In genomic region chr1:212233321-212233720, GRCh38 we compare ENCODE assay signal across 31 cellular contexts. TPM values are rescaled to one million over a fixed set of nuclear protein-coding genes. Genes with fewer than 3 reads are reported as not detected.
DNase-seq lines count a peak whose midpoint lies in the region; ATAC-seq and TF ChIP-seq lines count a peak whose summit lies in the region.
"Had no signal": no experiment of that assay in that cellular context is flagged by ENCODE, and none has a peak within 500 bp of the region (broad histone marks: within the 10 kb centered on the region; RNA-seq: fewer than 3 reads in every experiment).

No MANE protein-coding gene starts in this region.

- ATAC-seq in T-helper 17 cell (no peak), heart left ventricle (peak in 3 of 4 donors; percentile 38 to 60 (median 49)), GM18907 (IDR thresholded peaks at IDR 0.05; ENCODE audit: unreplicated experiment) (no peak)
- ATAC-seq in naive thymus-derived CD4-positive, alpha-beta T cell: no peak
- ATAC-seq: foreskin keratinocyte; GM12878; stimulated activated naive CD8-positive, alpha-beta T cell treated with anti-CD3 and anti-CD28 coated beads, Interleukin-15, Interleukin-2, amounts not matched to agents 100 U/mL and 50 U/mL, for 24 hours had no signal

- peak overlapping the region in 11 of 12 donors; percentile 18 to 88 (median 80) for H3K27ac ChIP-seq in heart left ventricle
- no peak overlapping the region for H3K27ac ChIP-seq in naive thymus-derived CD4-positive, alpha-beta T cell (ENCODE audit: low read depth, low read length)
- H3K27ac ChIP-seq: dorsolateral prefrontal cortex, foreskin keratinocyte, thoracic aorta had no signal

- H3K27me3 Mint-ChIP-seq in T-helper 17 cell (no peaks in the 10 kb centered on the region), osteocyte (ENCODE audit: unreplicated experiment) (peaks cover 6% of the 10 kb centered on the region)
- H3K27me3 Mint-ChIP-seq in naive thymus-derived CD4-positive, alpha-beta T cell: no peaks in the 10 kb centered on the region
- H3K27me3 Mint-ChIP-seq: CD4-positive, alpha-beta memory T cell had no signal

- CTCF ChIA-PET in naive thymus-derived CD4-positive, alpha-beta T cell (lab: Charles Lee): no interaction called here

- no peaks in the 10 kb centered on the region for H3K9me3 ChIP-seq in T-helper 17 cell (ENCODE audit: control insufficient read depth, low read length, poor library complexity, severe bottlenecking)
- no peaks in the 10 kb centered on the region for H3K9me3 ChIP-seq in heart left ventricle
- H3K9me3 ChIP-seq in naive thymus-derived CD4-positive, alpha-beta T cell (ENCODE audit: control insufficient read depth in 2 of 3, low read length in 3 of 3): no peaks in the 10 kb centered on the region
- H3K9me3 ChIP-seq: esophagus muscularis mucosa, thoracic aorta had no signal

- no peaks in the 10 kb centered on the region for H3K27me3 ChIP-seq in heart left ventricle
- no peaks in the 10 kb centered on the region for H3K27me3 ChIP-seq in naive thymus-derived CD4-positive, alpha-beta T cell (ENCODE audit: control insufficient read depth in 2 of 2, insufficient read depth in 2 of 2, low read length in 2 of 2)
- H3K27me3 ChIP-seq: dorsolateral prefrontal cortex, esophagus muscularis mucosa had no signal

- TF ChIP-seq CTCF in heart left ventricle (IDR thresholded peaks at IDR 0.05) (no peak), osteocyte (IDR thresholded peaks at IDR 0.05) (no peak)

- H3K9me3 Mint-ChIP-seq in osteocyte (ENCODE audit: unreplicated experiment): no peaks in the 10 kb centered on the region
- H3K9me3 Mint-ChIP-seq in naive thymus-derived CD4-positive, alpha-beta T cell: peaks cover 0 to 1% (median 0%) of the 10 kb centered on the region in 11 donors
- H3K9me3 Mint-ChIP-seq: nephron; T-helper 2 cell treated with Interferon-gamma antibody and Interleukin-4, amounts not matched to agents 5 μg/mL and 100 μg/mL, for 36 hours had no signal

- no peaks in the 10 kb centered on the region for H3K36me3 ChIP-seq in heart left ventricle
- no peaks in the 10 kb centered on the region for H3K36me3 ChIP-seq in naive thymus-derived CD4-positive, alpha-beta T cell (ENCODE audit: control insufficient read depth in 2 of 3, insufficient read depth in 3 of 3, low read length in 3 of 3)
- H3K36me3 ChIP-seq: esophagus muscularis mucosa, thoracic aorta had no signal

- H3K36me3 Mint-ChIP-seq in T-helper 17 cell (ENCODE audit: low read depth) (no peaks in the 10 kb centered on the region), osteocyte (ENCODE audit: unreplicated experiment) (no peaks in the 10 kb centered on the region)
- peaks cover 0 to 3% (median 0%) of the 10 kb centered on the region in 5 donors for H3K36me3 Mint-ChIP-seq in naive thymus-derived CD4-positive, alpha-beta T cell
- H3K36me3 Mint-ChIP-seq: CD4-positive, alpha-beta memory T cell had no signal

- H3K4me3 Mint-ChIP-seq in T-helper 17 cell (no peak overlapping the region), osteocyte (ENCODE audit: unreplicated experiment) (no peak overlapping the region)
- H3K4me3 Mint-ChIP-seq in naive thymus-derived CD4-positive, alpha-beta T cell: no peak overlapping the region
- H3K4me3 Mint-ChIP-seq: CD4-positive, alpha-beta memory T cell; nephron; T-helper 2 cell treated with Interferon-gamma antibody and Interleukin-4, amounts not matched to agents 5 μg/mL and 100 μg/mL, for 36 hours had no signal

- POLR2A ChIA-PET in naive thymus-derived CD4-positive, alpha-beta T cell (lab: Charles Lee): no interaction called here

- no peak for TF ChIP-seq POLR2A in heart left ventricle (IDR thresholded peaks at IDR 0.05)

- DNase-seq in EH (ENCODE audit: low read depth) (peak; percentile 18), T-helper 17 cell (no peak), heart left ventricle (no peak), osteocyte (ENCODE audit: extremely low spot score, unreplicated experiment) (no peak), DMS 273 (lab: John Stamatoyannopoulos, UW; ENCODE audit: unreplicated experiment) (no peak), activated gamma-delta T cell (lab: John Stamatoyannopoulos, UW) (no peak)
- DNase-seq in naive thymus-derived CD4-positive, alpha-beta T cell: no peak
- DNase-seq: activated CD8-positive, alpha-beta memory T cell treated with anti-CD3 and anti-CD28 coated beads for 24 hours; activated effector memory CD4-positive, alpha-beta T cell treated with Interleukin-2 at 50 U/mL for 16 hours; activated T-cell treated with anti-CD3 and anti-CD28 coated beads for 4 hours; CD4-positive, alpha-beta memory T cell; DMS 273 treated with DMSO at 0.1 percent for 48 hours; dorsolateral prefrontal cortex; EL; foreskin keratinocyte; KG1; kidney glomerular epithelial cell; NCI-H1417; NCI-H2029 treated with DMSO at 0.1 percent for 48 hours; NCI-H526; SHP77; small intestine; stimulated activated CD4-positive, alpha-beta T cell treated with anti-CD3 and anti-CD28 coated beads, Interleukin-1b, Interleukin-23, amount 100 ng/mL, for 48 hours; stimulated activated naive CD8-positive, alpha-beta T cell treated with anti-CD3 and anti-CD28 coated beads, Interleukin-15, Interleukin-2, amounts not matched to agents 100 U/mL and 50 U/mL, for 24 hours had no signal

- H3K4me1 ChIP-seq in heart left ventricle: peaks cover 3 to 46% (median 21%) of the 10 kb centered on the region in 12 donors
- peaks cover 0 to 8% of the 10 kb centered on the region in 2 donors for H3K4me1 ChIP-seq in naive thymus-derived CD4-positive, alpha-beta T cell (ENCODE audit: control insufficient read depth in 2 of 2, insufficient read depth in 2 of 2, low read length in 2 of 2)

- no peak overlapping the region for H3K4me3 ChIP-seq in heart left ventricle
- no peak overlapping the region for H3K4me3 ChIP-seq in naive thymus-derived CD4-positive, alpha-beta T cell (ENCODE audit: low read length)
- H3K4me3 ChIP-seq: dorsolateral prefrontal cortex, esophagus muscularis mucosa, GM12878, lung, thoracic aorta had no signal

- peaks cover 13% of the 10 kb centered on the region for H3K4me1 Mint-ChIP-seq in T-helper 17 cell
- peaks cover 24% of the 10 kb centered on the region for H3K4me1 Mint-ChIP-seq in osteocyte (ENCODE audit: unreplicated experiment)
- peaks cover 0 to 46% (median 7%) of the 10 kb centered on the region in 7 donors for H3K4me1 Mint-ChIP-seq in naive thymus-derived CD4-positive, alpha-beta T cell

- H3K27ac Mint-ChIP-seq in T-helper 17 cell (peak overlapping the region; percentile 11), osteocyte (ENCODE audit: unreplicated experiment) (peak overlapping the region; percentile 65)
- no peak overlapping the region for H3K27ac Mint-ChIP-seq in naive thymus-derived CD4-positive, alpha-beta T cell
- H3K27ac Mint-ChIP-seq: CD4-positive, alpha-beta memory T cell; nephron; T-helper 2 cell treated with Interferon-gamma antibody and Interleukin-4, amounts not matched to agents 5 μg/mL and 100 μg/mL, for 36 hours had no signal

- intact Hi-C loops in heart left ventricle (cut with DNase I): loop anchor here in 3 of 10 donors (5.0 to 10.0 kb wide), 4 partner anchors 54 to 161 kb away; partner anchors contain the start of gene PPP2R5A (in 1 of the 3)
- intact Hi-C loops in naive thymus-derived CD4-positive, alpha-beta T cell (cut with micrococcal nuclease): no loop called here

RNA-seq across cellular contexts. Expression of gene PPP2R5A, which starts 51.9 kb away (rescaled TPM):
- total RNA-seq in T-helper 17 cell (10 to 100 TPM; 52.1 to 52.4 TPM), heart left ventricle (100 to 1,000 TPM in 1 of 9 donors, 10 to 100 TPM in 8; 52.0 to 102 (median 63.5) TPM), osteocyte (17.5 and 17.9 TPM in 2 replicates)
- 100 to 1,000 TPM in 1 of 2 donors, 10 to 100 TPM in 1; 44.7 to 108 TPM for polyA plus RNA-seq in heart left ventricle
- total RNA-seq in naive thymus-derived CD4-positive, alpha-beta T cell: 10 to 100 TPM; 38.5 to 52.7 (median 49.8) TPM
- 10 to 100 TPM; 22.9 to 27.5 TPM for polyA plus RNA-seq in naive thymus-derived CD4-positive, alpha-beta T cell

Comparison
In these comparisons a context has a peak if more than half of its experiments do, and no peak if none do; other contexts are left out.
1. ATAC-seq: peak in heart left ventricle (3 of 4); none in T-helper 17 cell (single experiment), naive thymus-derived CD4-positive, alpha-beta T cell (single experiment) and GM18907 (single experiment).
2. H3K27ac Mint-ChIP-seq: peak in T-helper 17 cell (single experiment) and osteocyte (single experiment); none in naive thymus-derived CD4-positive, alpha-beta T cell (0 of 9).